ENCODE assay signal across 1 cellular context in genomic region chr1:181251713-181252075, GRCh38.
TF ChIP-seq lines count a peak whose summit lies in the region.

No MANE protein-coding gene starts in this region.

TF ChIP-seq in HCT116, 20 proteins besides CTCF, POLR2A, EP300 and RAD21 (continued from another document):
- TF ChIP-seq SIN3A (IDR thresholded peaks at IDR 0.05; ENCODE audit: low read depth): no peak
- TF ChIP-seq EGR1 (IDR thresholded peaks at IDR 0.05; ENCODE audit: low read depth): no peak
TF ChIP-seq in HCT116: peak in this region for 0.
